In the genomic region with DNA sequence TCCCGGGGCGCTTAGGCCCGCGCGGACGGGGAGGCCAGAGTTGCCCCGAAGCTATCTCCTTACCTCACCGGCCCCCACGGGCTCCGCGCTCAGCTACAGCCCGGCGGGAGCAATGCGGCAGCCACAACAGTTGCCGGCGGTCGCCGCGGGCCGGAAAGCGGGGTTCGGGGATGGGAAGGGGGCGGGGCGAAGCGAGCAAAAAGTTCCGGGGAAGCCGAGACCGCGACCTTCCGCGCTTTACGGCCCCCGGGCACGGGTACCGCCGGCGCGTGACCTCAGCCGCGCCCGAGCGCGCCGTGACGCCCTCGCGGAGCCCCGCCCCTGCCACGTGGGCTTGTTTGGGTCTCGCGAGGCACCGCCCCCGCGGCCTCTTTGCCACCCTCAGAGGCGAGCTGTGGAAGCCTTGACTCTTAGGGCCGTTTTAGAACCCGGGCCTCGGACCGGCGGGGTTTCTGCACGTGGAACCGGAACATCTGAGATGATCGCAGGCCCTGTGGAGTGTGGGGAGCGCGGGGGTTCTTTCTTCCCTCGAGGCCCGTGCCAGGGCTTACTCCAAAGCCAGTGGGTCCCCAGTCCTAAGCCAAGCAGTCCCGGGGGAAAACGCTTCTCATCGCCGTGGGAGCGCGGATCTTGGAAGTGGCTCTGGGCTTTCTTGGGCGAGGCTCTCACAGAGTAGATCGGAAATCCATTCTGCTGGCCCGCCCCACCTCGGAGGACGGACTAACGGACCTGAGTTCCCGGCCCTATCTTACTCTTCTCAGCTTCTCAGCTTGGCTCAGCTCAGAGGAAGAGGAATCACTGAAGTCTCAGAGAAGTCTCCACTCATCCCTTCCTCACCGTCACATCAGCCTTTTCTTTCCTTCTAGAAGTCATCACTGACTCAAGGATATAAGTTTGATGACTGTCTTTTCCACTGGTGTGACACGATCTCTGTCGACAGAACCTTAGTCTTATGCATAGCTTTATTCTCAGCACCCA, we compare ENCODE assay signal across 8 cellular contexts. TPM values are rescaled to one million over a fixed set of nuclear protein-coding genes. Genes with fewer than 3 reads are reported as not detected.
A peak's percentile ranks its signal among the peaks of the same experiment; 100 is the strongest.
DNase-seq lines count a peak whose midpoint lies in the region; ATAC-seq lines count a peak whose summit lies in the region.
"Not testable (repeated sequence)": the region's sequence is repeated elsewhere in the genome, so short reads cannot be mapped to it uniquely, and the experiment has no call there.

No MANE protein-coding gene starts in this region.

- H3K36me3 Mint-ChIP-seq in effector memory CD8-positive, alpha-beta T cell (ENCODE audit: insufficient read depth) = not testable (repeated sequence)

- peaks cover 9 to 22% of the 10 kb centered on the region in 2 donors for H3K4me1 Mint-ChIP-seq in effector memory CD8-positive, alpha-beta T cell (ENCODE audit: low read depth in 2 of 2)

- H3K4me3 Mint-ChIP-seq in effector memory CD8-positive, alpha-beta T cell = peak overlapping the region; percentile 90 to 96

- H3K27me3 Mint-ChIP-seq in effector memory CD8-positive, alpha-beta T cell = not testable (repeated sequence)

- peak overlapping the region; percentile 87 for H3K56ac ChIP-seq in mesendoderm (ENCODE audit: low read length)

- not testable (repeated sequence) for H3K79me2 ChIP-seq in mesendoderm (ENCODE audit: control insufficient read depth, insufficient read depth, low read length)

- not testable (repeated sequence) for H2BK5ac ChIP-seq in mesendoderm (ENCODE audit: low read length)

- H3K27ac Mint-ChIP-seq in effector memory CD8-positive, alpha-beta T cell = peak overlapping the region; percentile 94 to 97

- H4K5ac ChIP-seq in mesendoderm (ENCODE audit: low read length) = not testable (repeated sequence)

- H3K27ac ChIP-seq in mesendoderm (ENCODE audit: low read depth, low read length) = not testable (repeated sequence)

- not testable (repeated sequence) for H3K23ac ChIP-seq in mesendoderm (ENCODE audit: low read length)

- not testable (repeated sequence) for H3K4me1 ChIP-seq in mesendoderm (ENCODE audit: control insufficient read depth, low read depth, low read length)

- not testable (repeated sequence) for H3K79me1 ChIP-seq in mesendoderm (ENCODE audit: low read length)

- not testable (repeated sequence) for H3K27me3 ChIP-seq in mesendoderm (ENCODE audit: insufficient read depth, low read length, poor library complexity)

- not testable (repeated sequence) for H3K4ac ChIP-seq in mesendoderm (ENCODE audit: low read depth, low read length)

- not testable (repeated sequence) for H2BK15ac ChIP-seq in mesendoderm (replicated peaks; ENCODE audit: low read depth)

- H4K8ac ChIP-seq in mesendoderm (ENCODE audit: low read depth, low read length) = not testable (repeated sequence)

- peak; percentile 89 for ATAC-seq in GM21360 (IDR thresholded peaks at IDR 0.05; ENCODE audit: unreplicated experiment)
- ATAC-seq in effector memory CD8-positive, alpha-beta T cell (replicated peaks) = peak; percentile 92

- peak overlapping the region; percentile 84 for H3K9ac ChIP-seq in mesendoderm (ENCODE audit: low read length)

- DNase-seq in CMK (ENCODE audit: low read depth) (peak; percentile 76), HS-5 (ENCODE audit: low read depth) (peak; percentile 49), mesendoderm (peak; percentile 90)
- DNase-seq in NK-92 treated with Interleukin-12 subunit alpha and Interleukin-12 subunit beta, amount 100 ng/mL, for 24 hours (lab: John Stamatoyannopoulos, UW) = peak; percentile 86
- DNase-seq in activated CD8-positive, alpha-beta memory T cell treated with anti-CD3 and anti-CD28 coated beads for 48 hours (ENCODE audit: low read depth in 2 of 3, low spot score in 2 of 3) = peak; percentile 90 to 100 (median 99)
- peak; percentile 97 to 100 (median 99) for DNase-seq in effector memory CD8-positive, alpha-beta T cell
- DNase-seq in stimulated activated CD8-positive, alpha-beta memory T cell treated with anti-CD3 and anti-CD28 coated beads, Interleukin-12 subunit alpha, Interleukin-12 subunit beta, amount 100 ng/mL, for 24 hours (ENCODE audit: extremely low read depth) = peak; percentile 95

- H2AK5ac ChIP-seq in mesendoderm (ENCODE audit: low read length) = not testable (repeated sequence)

- H3K36me3 ChIP-seq in mesendoderm (ENCODE audit: control insufficient read depth, insufficient read depth, low read length) = not testable (repeated sequence)

- not testable (repeated sequence) for H2BK120ac ChIP-seq in mesendoderm (ENCODE audit: low read depth, low read length)

- H3K9me3 Mint-ChIP-seq in effector memory CD8-positive, alpha-beta T cell = not testable (repeated sequence)

- no CpG with 5 or more reads among the region's 83 CpGs for WGBS in mesendoderm (ENCODE audit: extremely low coverage, insufficient coverage, low lambda C conversion rate)

- H3K4me2 ChIP-seq in mesendoderm (ENCODE audit: low read length) = not testable (repeated sequence)

- not testable (repeated sequence) for H3K18ac ChIP-seq in mesendoderm (ENCODE audit: low read length)

- not testable (repeated sequence) for H3K4me3 ChIP-seq in mesendoderm (ENCODE audit: low read length)

RNA-seq across cellular contexts. Expression of gene NPIPB15, which starts 7.8 kb away (rescaled TPM):
- not detected for polyA plus RNA-seq in mesendoderm (2013, experiment 1 of 2)
- 0.04 TPM for polyA plus RNA-seq in mesendoderm (2013, experiment 2 of 2)

RNA-seq across cellular contexts. Expression of gene CLEC18B, which starts 53.0 kb away (rescaled TPM):
- 0.01 TPM for polyA plus RNA-seq in mesendoderm (2013, experiment 1 of 2)
- 0.06 TPM for polyA plus RNA-seq in mesendoderm (2013, experiment 2 of 2)

Comparison
In these comparisons a context has a peak if more than half of its experiments do, and no peak if none do; other contexts are left out.
1. DNase-seq: peak in every context shown above with its lines; median percentile 99 in activated CD8-positive, alpha-beta memory T cell treated with anti-CD3 and anti-CD28 coated beads for 48 hours; 99 in effector memory CD8-positive, alpha-beta T cell; 95 in stimulated activated CD8-positive, alpha-beta memory T cell treated with anti-CD3 and anti-CD28 coated beads, Interleukin-12 subunit alpha, Interleukin-12 subunit beta, amount 100 ng/mL, for 24 hours; 90 in mesendoderm; 86 in NK-92 treated with Interleukin-12 subunit alpha and Interleukin-12 subunit beta, amount 100 ng/mL, for 24 hours; 76 in CMK; 49 in HS-5.